Comparison of ENCODE assay signal across 22 cellular contexts in genomic region chr6:44481056-44481455, GRCh38.
"Had no signal": no experiment of that assay in that cellular context is flagged by ENCODE, and none has a peak within 500 bp of the region (broad histone marks: within the 10 kb centered on the region; RNA-seq: fewer than 3 reads in every experiment).

No MANE protein-coding gene starts in this region.

- H3K4me1 Mint-ChIP-seq: activated B cell treated with CpG ODN at 0.5 μM for 24 hours; activated CD4-positive, alpha-beta T cell treated with anti-CD3 and anti-CD28 coated beads, Interleukin-2, amount 10 ng/mL, durations not matched to agents 24 days and 14 days had no signal

- ATAC-seq: activated T-cell treated with anti-CD3 and anti-CD28 coated beads, Interleukin-2, amount 50 U/mL, for 4 hours; T-helper 17 cell had no signal

- H3K9me3 ChIP-seq: MG63 had no signal

- H3K4me3 ChIP-seq: MG63 had no signal

- H3K36me3 ChIP-seq: MG63 had no signal

- H3K27me3 Mint-ChIP-seq: activated naive CD8-positive, alpha-beta T cell had no signal

- H3K36me3 Mint-ChIP-seq: activated naive CD8-positive, alpha-beta T cell; brain had no signal

- H3K27ac Mint-ChIP-seq: activated B cell treated with CpG ODN at 0.5 μM for 24 hours; activated CD4-positive, alpha-beta T cell treated with anti-CD3 and anti-CD28 coated beads, Interleukin-2, amount 10 ng/mL, durations not matched to agents 24 days and 14 days; activated naive CD4-positive, alpha-beta T cell treated with anti-CD3 and anti-CD28 coated beads for 36 hours; activated naive CD8-positive, alpha-beta T cell; T-helper 17 cell had no signal

- H3K9me3 Mint-ChIP-seq: activated B cell treated with CpG ODN at 0.5 μM for 24 hours; activated CD4-positive, alpha-beta T cell treated with anti-CD3 and anti-CD28 coated beads, Interleukin-2, amount 10 ng/mL, durations not matched to agents 24 days and 14 days; activated naive CD4-positive, alpha-beta T cell treated with anti-CD3 and anti-CD28 coated beads for 36 hours; activated T-cell treated with anti-CD3 and anti-CD28 coated beads, Interleukin-2, amount 50 U/mL, for 4 hours had no signal

- H3K4me3 Mint-ChIP-seq: activated B cell treated with CpG ODN at 0.5 μM for 24 hours; activated CD4-positive, alpha-beta T cell treated with anti-CD3 and anti-CD28 coated beads, Interleukin-2, amount 10 ng/mL, durations not matched to agents 24 days and 14 days; activated naive CD4-positive, alpha-beta T cell treated with anti-CD3 and anti-CD28 coated beads for 36 hours; activated naive CD8-positive, alpha-beta T cell; activated T-cell treated with anti-CD3 and anti-CD28 coated beads, Interleukin-2, amount 50 U/mL, for 4 hours; brain; T-helper 17 cell had no signal

- H3K27me3 ChIP-seq: MG63 had no signal

- DNase-seq: activated B cell treated with CpG ODN at 0.5 μM for 24 hours; activated CD4-positive, alpha-beta T cell treated with anti-CD3 and anti-CD28 coated beads for 1 hour; activated CD4-positive, alpha-beta T cell treated with anti-CD3 and anti-CD28 coated beads, Interleukin-2, amount 10 ng/mL, durations not matched to agents 24 days and 14 days; activated CD4-positive, alpha-beta T cell treated with anti-CD3 and anti-CD28 coated beads, Interleukin-2, amount 50 U/mL, for 48 hours; activated CD8-positive, alpha-beta memory T cell treated with anti-CD3 and anti-CD28 coated beads for 24 hours; activated effector memory CD4-positive, alpha-beta T cell treated with anti-CD3 and anti-CD28 coated beads, Interleukin-2, amount 50 U/mL, for 16 hours; activated naive CD4-positive, alpha-beta T cell treated with anti-CD3 and anti-CD28 coated beads for 36 hours; activated T-cell treated with anti-CD3 and anti-CD28 coated beads, Interleukin-2, amount 50 U/mL, for 4 hours; MG63; MV-4-11; NCI-H1092 treated with DMSO at 0.1 percent for 48 hours; NCI-H1417 treated with DMSO at 0.1 percent for 48 hours; NCI-H1694; NCI-H2029 treated with DMSO at 0.1 percent for 48 hours; NCI-H2171; NCI-H2227 treated with DMSO at 0.1 percent for 48 hours; NCI-H69; SHP77 treated with DMSO at 0.1 percent for 48 hours; T-helper 17 cell; T-helper 9 cell had no signal
